In the genomic region with DNA sequence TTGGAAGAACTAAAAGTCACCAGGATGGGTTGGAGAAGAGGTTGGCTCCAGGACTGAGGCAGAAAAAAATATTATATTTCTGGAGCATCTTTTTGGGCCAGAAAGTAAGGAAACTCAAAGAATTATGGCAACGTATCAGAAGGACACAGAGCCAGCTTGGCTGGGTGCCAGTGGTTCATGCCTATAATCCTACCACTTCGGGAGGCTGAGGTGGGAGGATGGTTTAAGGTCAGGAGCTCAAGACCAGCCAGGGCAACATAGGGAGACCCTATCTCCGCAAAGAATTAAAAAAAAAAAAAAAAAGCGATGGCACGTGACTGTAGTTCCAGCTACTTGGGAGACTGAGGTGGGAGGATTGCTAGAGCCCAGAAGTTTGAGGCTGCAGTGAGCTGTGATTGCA, we compare ENCODE assay signal across 34 cellular contexts.
"Had no signal": no experiment of that assay in that cellular context is flagged by ENCODE, and none has a peak within 500 bp of the region (broad histone marks: within the 10 kb centered on the region; RNA-seq: fewer than 3 reads in every experiment).

No MANE protein-coding gene starts in this region.

- ATAC-seq: activated CD8-positive, alpha-beta T cell treated with anti-CD3 and anti-CD28 coated beads for 36 hours; activated naive CD4-positive, alpha-beta T cell treated with anti-CD3 and anti-CD28 coated beads, Interleukin-2, amount 50 U/mL, for 72 hours; activated T-cell treated with anti-CD3 and anti-CD28 coated beads, Interleukin-2, amount 50 U/mL, for 72 hours; activated T-helper 17 cell treated with anti-CD3 and anti-CD28 coated beads, Interleukin-2, amount 50 U/mL, for 72 hours; body of pancreas; PC-3 had no signal

- FAIRE-seq: astrocyte, RCC 7860 had no signal

- H3K9me3 ChIP-seq: adrenal gland, body of pancreas, breast epithelium had no signal

- H3K9me3 Mint-ChIP-seq: activated T-cell treated with anti-CD3 and anti-CD28 coated beads, Interleukin-2, amount 50 U/mL, for 72 hours; activated T-helper 17 cell treated with anti-CD3 and anti-CD28 coated beads, Interleukin-2, amount 50 U/mL, for 72 hours had no signal

- H3K27ac ChIP-seq: adrenal gland, body of pancreas, breast epithelium, RWPE1, VCaP had no signal

- H3K27me3 Mint-ChIP-seq: activated B cell treated with CpG ODN at 0.5 μM for 24 hours; activated T-helper 17 cell treated with anti-CD3 and anti-CD28 coated beads, Interleukin-2, amount 50 U/mL, for 72 hours had no signal

- H3K4me1 Mint-ChIP-seq: activated T-helper 17 cell treated with anti-CD3 and anti-CD28 coated beads, Interleukin-2, amount 50 U/mL, for 72 hours had no signal

- H3K36me3 ChIP-seq: adrenal gland, breast epithelium had no signal

- H3K27ac Mint-ChIP-seq: activated B cell treated with CpG ODN at 0.5 μM for 24 hours; activated CD8-positive, alpha-beta T cell treated with anti-CD3 and anti-CD28 coated beads for 36 hours; activated naive CD4-positive, alpha-beta T cell treated with anti-CD3 and anti-CD28 coated beads, Interleukin-2, amount 50 U/mL, for 72 hours; activated T-cell treated with anti-CD3 and anti-CD28 coated beads, Interleukin-2, amount 50 U/mL, for 72 hours; activated T-helper 17 cell treated with anti-CD3 and anti-CD28 coated beads, Interleukin-2, amount 50 U/mL, for 72 hours had no signal

- H3K27me3 ChIP-seq: adrenal gland, body of pancreas, breast epithelium had no signal

- H3K4me3 Mint-ChIP-seq: activated B cell treated with CpG ODN at 0.5 μM for 24 hours; activated CD8-positive, alpha-beta T cell treated with anti-CD3 and anti-CD28 coated beads for 36 hours; activated T-cell treated with anti-CD3 and anti-CD28 coated beads, Interleukin-2, amount 50 U/mL, for 72 hours; activated T-helper 17 cell treated with anti-CD3 and anti-CD28 coated beads, Interleukin-2, amount 50 U/mL, for 72 hours had no signal

- H3K4me3 ChIP-seq: adrenal gland, body of pancreas, breast epithelium had no signal

- DNase-seq: activated B cell treated with CpG ODN at 0.5 μM for 24 hours; activated CD4-positive, alpha-beta T cell treated with anti-CD3 and anti-CD28 coated beads for 48 hours; activated CD4-positive, CD25-positive, alpha-beta regulatory T cell treated with anti-CD3 and anti-CD28 coated beads, Interleukin-2, amount 50 U/mL, for 72 hours; activated naive CD4-positive, alpha-beta T cell treated with Interleukin-2 at 50 U/mL for 16 hours; activated T-cell treated with anti-CD3 and anti-CD28 coated beads, Interleukin-2, amount 50 U/mL, for 1 hour; activated T-cell treated with anti-CD3 and anti-CD28 coated beads, Interleukin-2, amount 50 U/mL, for 72 hours; Karpas-422; KBM-7; NCI-H1105; NCI-H1436; NCI-H1694; NCI-H1930; NCI-H2081 treated with DMSO at 0.1 percent for 48 hours; NCI-H226; NCI-H446 treated with DMSO at 0.1 percent for 48 hours; NCI-H524; NCI-H69; NK-92 treated with Interleukin-12 subunit alpha and Interleukin-12 subunit beta, amount 100 ng/mL, for 24 hours; PC-3; Right ventricle myocardium superior; SW 1271; T-helper 1 cell; T-helper 2 cell; T-helper 9 cell had no signal
